ENCODE assay signal across 8 cellular contexts in genomic region chr12:46267618-46268348, GRCh38. TPM values are rescaled to one million over a fixed set of nuclear protein-coding genes. Genes with fewer than 3 reads are reported as not detected.
A peak's percentile ranks its signal among the peaks of the same experiment; 100 is the strongest.
DNase-seq lines count a peak whose midpoint lies in the region; ATAC-seq and TF ChIP-seq lines count a peak whose summit lies in the region.

No MANE protein-coding gene starts in this region.

- POLR2A ChIA-PET in AG04450 (lab: Yijun Ruan, JAX): interaction anchor here (0.9 to 1.7 kb wide), 2 partner anchors 48 to 89 kb away, joined by 3 to 10 read pairs; no protein-coding TSS in a partner anchor
- POLR2A ChIA-PET in HCT116 (lab: Charles Lee): interaction anchor here (2.2 kb wide), 1 partner anchor 90 kb away, joined by 7 read pairs; no protein-coding TSS in a partner anchor

- H3K4me1 Mint-ChIP-seq in central memory CD8-positive, alpha-beta T cell: peaks cover 11% of the 10 kb centered on the region

- H3K9me3 Mint-ChIP-seq in central memory CD8-positive, alpha-beta T cell: no peaks in the 10 kb centered on the region

- H3K36me3 Mint-ChIP-seq in central memory CD8-positive, alpha-beta T cell (ENCODE audit: insufficient read depth): peaks cover 11% of the 10 kb centered on the region

- H2AFZ ChIP-seq in HCT116 (ENCODE audit: low read depth, low read length, poor library complexity, severe bottlenecking): no peak overlapping the region

- DNase-seq in AG04450 (ENCODE audit: low read depth, low spot score) (no peak), HCT116 (ENCODE audit: low read depth, low spot score) (no peak), T-helper 1 cell (peak in 3 of 5 donors; percentile 9 to 45 (median 19)), lower lobe of right lung (peak; percentile 49)
- DNase-seq in central memory CD8-positive, alpha-beta T cell (ENCODE audit: low spot score in 2 of 2): peak; percentile 17 to 29
- peak; percentile 12 to 16 for DNase-seq in stimulated activated CD8-positive, alpha-beta memory T cell treated with anti-CD3 and anti-CD28 coated beads, Interleukin-4, amount 100 ng/mL, for 4 hours (ENCODE audit: low read depth in 2 of 2, low spot score in 1 of 2)

- peak overlapping the region; percentile 98 for H3K9ac ChIP-seq in HCT116 (ENCODE audit: low read length)

- H3K27ac ChIP-seq in AG04450 (ENCODE audit: low read depth, low read length) (peak overlapping the region; percentile 91), HCT116 (ENCODE audit: low read depth, low read length) (peak overlapping the region; percentile 76), lower lobe of right lung (peak overlapping the region; percentile 86)

- H4K20me1 ChIP-seq in HCT116 (ENCODE audit: insufficient read depth): peaks cover 12% of the 10 kb centered on the region; the same call in 1 of the 2 replicates

- peak overlapping the region; percentile 83 for H3K4me2 ChIP-seq in HCT116 (ENCODE audit: low read length)

- no peak for TF ChIP-seq POLR2A in HCT116 (IDR thresholded peaks at IDR 0.05; ENCODE audit: borderline replicate concordance, extremely low read depth, insufficient read depth, insufficient read length)

- no peak overlapping the region for H3K27ac Mint-ChIP-seq in central memory CD8-positive, alpha-beta T cell (ENCODE audit: low read depth)

- no peak for TF ChIP-seq RAD21 in HCT116 (IDR thresholded peaks at IDR 0.05; ENCODE audit: low read depth)

- no peak for TF ChIP-seq CTCF in AG04450 (IDR thresholded peaks at IDR 0.05; ENCODE audit: low read depth, low read length)
- TF ChIP-seq CTCF in HCT116 (IDR thresholded peaks at IDR 0.05 in 2 of 3, conservative IDR thresholded peaks at IDR 0.05 in 1 of 3; ENCODE audit: borderline replicate concordance in 1 of 3, insufficient read depth in 1 of 3, low read depth in 2 of 3, low read length in 2 of 3): no peak
- TF ChIP-seq CTCF in lower lobe of right lung (IDR thresholded peaks at IDR 0.05): no peak

- no TSS peak for BruUV-seq in HCT116 (replicated peaks; lab: Mats Ljungman, UMichigan)

- intact Hi-C loops in HCT116 (cut with micrococcal nuclease) (loop anchor here (2.0 to 10.0 kb wide), 4 partner anchors 90 to 410 kb away; partner anchors contain the start of gene SCAF11), lower lobe of right lung (cut with DNase I) (no loop called here)

- peak overlapping the region; percentile 87 for H3K4me3 ChIP-seq in AG04450 (ENCODE audit: low read depth, low read length)
- H3K4me3 ChIP-seq in HCT116 (replicated peaks in 1 of 2; ENCODE audit: low read depth in 1 of 2, low read length in 2 of 2): peak overlapping the region; percentile 69 to 95
- H3K4me3 ChIP-seq in lower lobe of right lung: peak overlapping the region; percentile 69

- H3K79me2 ChIP-seq in HCT116 (ENCODE audit: insufficient read depth, low read length): peaks cover 61% of the 10 kb centered on the region

- RAD21 ChIA-PET in HCT116 (lab: Charles Lee; ENCODE audit: low non-redundant PET in 1 of 2, low total read pairs in 2 of 2, uncharacterized antibody in 2 of 2, unreplicated experiment in 2 of 2): no interaction called here

- H3K27me3 ChIP-seq in AG04450 (ENCODE audit: control insufficient read depth, insufficient read depth, low read length) (no peaks in the 10 kb centered on the region), HCT116 (ENCODE audit: insufficient read depth, low read length) (no peaks in the 10 kb centered on the region), lower lobe of right lung (ENCODE audit: low read depth) (peaks cover 30% of the 10 kb centered on the region)

- H3K4me3 Mint-ChIP-seq in central memory CD8-positive, alpha-beta T cell: no peak overlapping the region

- H3K36me3 ChIP-seq in HCT116 (ENCODE audit: control insufficient read depth in 1 of 2, insufficient read depth in 2 of 2, low read length in 2 of 2): no peaks in the 10 kb centered on the region; a peak in 1 of 4 replicates
- H3K36me3 ChIP-seq in lower lobe of right lung: no peaks in the 10 kb centered on the region

- ATAC-seq in HCT116: no peak
- ATAC-seq in central memory CD8-positive, alpha-beta T cell (replicated peaks; ENCODE audit: extremely low read depth, poor library complexity, severe bottlenecking): no peak
- ATAC-seq in lower lobe of right lung: peak; percentile 9 to 31
- no peak for ATAC-seq in HG03025 (IDR thresholded peaks at IDR 0.05; ENCODE audit: low FRiP score, unreplicated experiment)
- no peak for ATAC-seq in HG03095 (IDR thresholded peaks at IDR 0.05; ENCODE audit: unreplicated experiment)

- H3K9me3 ChIP-seq in AG04450 (ENCODE audit: control insufficient read depth, insufficient read depth, low read length): peaks cover 4% of the 10 kb centered on the region; the same call in 1 of the 2 replicates
- H3K9me3 ChIP-seq in HCT116 (ENCODE audit: control insufficient read depth in 1 of 2, insufficient read depth in 1 of 2, low read depth in 1 of 2, low read length in 2 of 2): no peaks in the 10 kb centered on the region
- no peaks in the 10 kb centered on the region for H3K9me3 ChIP-seq in lower lobe of right lung

- no peaks in the 10 kb centered on the region for H3K9me2 ChIP-seq in HCT116 (ENCODE audit: insufficient read depth)

- peaks cover 31 to 58% of the 10 kb centered on the region in 2 experiments for H3K4me1 ChIP-seq in HCT116 (ENCODE audit: control insufficient read depth in 1 of 2, insufficient read depth in 2 of 2, low read length in 2 of 2)
- H3K4me1 ChIP-seq in lower lobe of right lung: peaks cover 41% of the 10 kb centered on the region

- H3K27me3 Mint-ChIP-seq in central memory CD8-positive, alpha-beta T cell: no peaks in the 10 kb centered on the region

- CTCF ChIA-PET in AG04450 (lab: Charles Lee) (no interaction called here), HCT116 (lab: Charles Lee) (no interaction called here)

TF ChIP-seq in HCT116, 20 proteins besides CTCF, POLR2A, EP300 and RAD21:
- TF ChIP-seq MAX (IDR thresholded peaks at IDR 0.05) (0 out of 2 replicates have a peak, but pooled peaks have one; percentile 0), ELF1 (IDR thresholded peaks at IDR 0.05; ENCODE audit: borderline replicate concordance, low read depth) (no peak)

RNA-seq across cellular contexts. Expression of gene SLC38A1, which starts 1.1 kb away (rescaled TPM):
- polyA plus RNA-seq in AG04450 (2011; rRNA removed): 96.9 and 136 TPM in 2 replicates
- 122 and 177 TPM in 2 replicates for polyA minus RNA-seq in AG04450 (2011; rRNA and poly(A)+ RNA removed)
- total RNA-seq in HCT116 (2021; ENCODE audit: unreplicated experiment) (155 TPM), lower lobe of right lung (45.8 TPM)
- polyA plus RNA-seq in HCT116 (2012): 52.7 and 57.0 TPM in 2 replicates

Comparison
In these comparisons a context has a peak if more than half of its experiments do, and no peak if none do; other contexts are left out.
1. DNase-seq: peak in T-helper 1 cell (3 of 5), central memory CD8-positive, alpha-beta T cell (2 of 2), lower lobe of right lung (single experiment) and stimulated activated CD8-positive, alpha-beta memory T cell treated with anti-CD3 and anti-CD28 coated beads, Interleukin-4, amount 100 ng/mL, for 4 hours (2 of 2); none in AG04450 (single experiment) and HCT116 (single experiment).
2. ATAC-seq: peak in lower lobe of right lung (2 of 2); none in HCT116 (single experiment), central memory CD8-positive, alpha-beta T cell (single experiment), HG03025 (single experiment) and HG03095 (single experiment).
3. Peak in every context shown above with its lines, with median percentiles within 50 percentile points of each other: H3K27ac ChIP-seq and H3K4me3 ChIP-seq.